ENCODE assay signal across 32 cellular contexts in genomic region chr16:72033437-72033836, GRCh38. TPM values are rescaled to one million over a fixed set of nuclear protein-coding genes. Genes with fewer than 3 reads are reported as not detected.
DNase-seq lines count a peak whose midpoint lies in the region; ATAC-seq, FAIRE-seq and TF ChIP-seq lines count a peak whose summit lies in the region.
"Had no signal": no experiment of that assay in that cellular context is flagged by ENCODE, and none has a peak within 500 bp of the region (broad histone marks: within the 10 kb centered on the region; RNA-seq: fewer than 3 reads in every experiment).

No MANE protein-coding gene starts in this region.

- no peaks in the 10 kb centered on the region for H3K4me1 Mint-ChIP-seq in mesothelial cell of epicardium
- H3K4me1 Mint-ChIP-seq in type B pancreatic cell (ENCODE audit: unreplicated experiment), result peaks cover 4% of the 10 kb centered on the region
- H3K4me1 Mint-ChIP-seq: CD4-positive, alpha-beta memory T cell; CD4-positive, CD25-positive, alpha-beta regulatory T cell; CD8-positive, alpha-beta memory T cell had no signal

- CTCF ChIA-PET in endothelial cell of umbilical vein (lab: Charles Lee), result no interaction called here

- dilution Hi-C loops in endothelial cell of umbilical vein (cut with MboI; ENCODE audit: extremely low pct_ligation_motif_present, low sequenced_read_pairs), result no loop called here

- H3K9me3 Mint-ChIP-seq in mesothelial cell of epicardium, result no peaks in the 10 kb centered on the region
- no peaks in the 10 kb centered on the region for H3K9me3 Mint-ChIP-seq in type B pancreatic cell
- H3K9me3 Mint-ChIP-seq: CD4-positive, alpha-beta memory T cell; CD4-positive, CD25-positive, alpha-beta regulatory T cell; CD8-positive, alpha-beta memory T cell had no signal

- no peak overlapping the region for H3K27ac ChIP-seq in endothelial cell of umbilical vein (ENCODE audit: insufficient read depth, low read depth, low read length)
- H3K27ac ChIP-seq: BLaER1 had no signal

- H3K4me3 Mint-ChIP-seq in mesothelial cell of epicardium (no peak overlapping the region), type B pancreatic cell (no peak overlapping the region)
- H3K4me3 Mint-ChIP-seq: CD14-positive monocyte; CD4-positive, alpha-beta memory T cell; CD4-positive, CD25-positive, alpha-beta regulatory T cell; CD8-positive, alpha-beta memory T cell had no signal

- no peak for TF ChIP-seq POLR2A in endothelial cell of umbilical vein (IDR thresholded peaks at IDR 0.05; ENCODE audit: low read depth, low read length)

- no peaks in the 10 kb centered on the region for H3K79me2 ChIP-seq in endothelial cell of umbilical vein (ENCODE audit: control insufficient read depth, insufficient read depth, low read length)

- no peak overlapping the region for H3K27ac Mint-ChIP-seq in mesothelial cell of epicardium
- no peak overlapping the region for H3K27ac Mint-ChIP-seq in type B pancreatic cell
- H3K27ac Mint-ChIP-seq: CD14-positive monocyte; CD4-positive, CD25-positive, alpha-beta regulatory T cell; CD8-positive, alpha-beta memory T cell had no signal

- ATAC-seq in omental fat pad (ENCODE audit: low FRiP score), result peak; percentile 67
- no peak for ATAC-seq in HG03159 (IDR thresholded peaks at IDR 0.05; ENCODE audit: unreplicated experiment)
- ATAC-seq: GM12878 had no signal

- no peak for FAIRE-seq in endothelial cell of umbilical vein (lab: Jason Lieb, UNC)
- FAIRE-seq: A204.1, GM12878, GM12892, GM18507, GM19239 had no signal

- TF ChIP-seq CTCF in endothelial cell of umbilical vein (IDR thresholded peaks at IDR 0.05; ENCODE audit: extremely low read depth in 1 of 2, insufficient read depth in 1 of 2, low read depth in 1 of 2, low read length in 2 of 2), result no peak
- no peak for TF ChIP-seq CTCF in omental fat pad (IDR thresholded peaks at IDR 0.05)
- no peak for TF ChIP-seq CTCF in mesothelial cell of epicardium (IDR thresholded peaks at IDR 0.05; ENCODE audit: unreplicated experiment)
- TF ChIP-seq CTCF in type B pancreatic cell (conservative IDR thresholded peaks at IDR 0.05), result no peak

- H3K27me3 Mint-ChIP-seq in mesothelial cell of epicardium (ENCODE audit: low read depth), result no peaks in the 10 kb centered on the region
- H3K27me3 Mint-ChIP-seq in type B pancreatic cell, result no peaks in the 10 kb centered on the region
- H3K27me3 Mint-ChIP-seq: CD4-positive, alpha-beta memory T cell; CD4-positive, CD25-positive, alpha-beta regulatory T cell; CD8-positive, alpha-beta memory T cell had no signal

- intact Hi-C loops in endothelial cell of umbilical vein (cut with micrococcal nuclease), result no loop called here

- H3K4me2 ChIP-seq in endothelial cell of umbilical vein (ENCODE audit: insufficient read depth, low read length), result no peak overlapping the region
- H3K4me2 ChIP-seq: BLaER1 had no signal

- H2AFZ ChIP-seq in endothelial cell of umbilical vein (ENCODE audit: low read depth, low read length), result no peak overlapping the region

- no TSS peak for BruUV-seq in endothelial cell of umbilical vein (replicated peaks; lab: Mats Ljungman, UMichigan)

- H3K27me3 ChIP-seq in endothelial cell of umbilical vein (ENCODE audit: control insufficient read depth in 2 of 2, insufficient read depth in 2 of 2, low read length in 2 of 2), result no peaks in the 10 kb centered on the region
- H3K27me3 ChIP-seq: BE2C, BLaER1 had no signal

- no peaks in the 10 kb centered on the region for H4K20me1 ChIP-seq in endothelial cell of umbilical vein (replicated peaks; ENCODE audit: control insufficient read depth, extremely low read depth, insufficient read depth, low read length)
- H4K20me1 ChIP-seq: BLaER1 had no signal

- no peak overlapping the region for H3K4me3 ChIP-seq in endothelial cell of umbilical vein (replicated peaks in 1 of 3; ENCODE audit: insufficient read depth in 1 of 3, low read depth in 1 of 3, low read length in 3 of 3)
- H3K4me3 ChIP-seq: BLaER1, GM12878 had no signal

- H3K4me1 ChIP-seq in endothelial cell of umbilical vein (ENCODE audit: control insufficient read depth, extremely low read depth, insufficient read depth, low read length), result no peaks in the 10 kb centered on the region
- H3K4me1 ChIP-seq: BE2C, BLaER1 had no signal

- H3K9me3 ChIP-seq in endothelial cell of umbilical vein (replicated peaks; ENCODE audit: control insufficient read depth, insufficient read depth, low read length), result no peaks in the 10 kb centered on the region
- H3K9me3 ChIP-seq: BE2C, BLaER1 had no signal

- DNase-seq in dermis blood vessel endothelial cell (peak; percentile 54), dermis microvascular lymphatic vessel endothelial cell (ENCODE audit: low read depth in 2 of 2) (peak; percentile 31 to 68), endothelial cell of umbilical vein (ENCODE audit: low read depth, low spot score) (peak; percentile 23), omental fat pad (ENCODE audit: low spot score) (no peak), mesothelial cell of epicardium (ENCODE audit: low spot score in 2 of 2, unreplicated experiment in 2 of 2) (no peak), type B pancreatic cell (ENCODE audit: extremely low spot score, unreplicated experiment) (no peak)
- DNase-seq: 8988T; ACHN; BE2C; C1 segment of cervical spinal cord; CD4-positive, alpha-beta memory T cell; CD4-positive, CD25-positive, alpha-beta regulatory T cell; CD8-positive, alpha-beta memory T cell; COR-L47; DMS153; DMS53; DMS79; DND-41; EL; GDM1 had no signal

- no peaks in the 10 kb centered on the region for H3K36me3 ChIP-seq in endothelial cell of umbilical vein (ENCODE audit: control insufficient read depth in 2 of 2, extremely low read depth in 1 of 2, insufficient read depth in 2 of 2, low read length in 2 of 2)
- H3K36me3 ChIP-seq: BE2C had no signal

- H3K36me3 Mint-ChIP-seq in mesothelial cell of epicardium (peaks cover 5% of the 10 kb centered on the region), type B pancreatic cell (peaks cover 4% of the 10 kb centered on the region)

- H3K9ac ChIP-seq in endothelial cell of umbilical vein (replicated peaks; ENCODE audit: extremely low read depth, insufficient read depth, low read length), result no peak overlapping the region
- H3K9ac ChIP-seq: BLaER1 had no signal

- POLR2A ChIA-PET in endothelial cell of umbilical vein (lab: Charles Lee), result no interaction called here

- H3K9me1 ChIP-seq in endothelial cell of umbilical vein (replicated peaks; ENCODE audit: control insufficient read depth, extremely low read depth, insufficient read depth, low read length), result no peaks in the 10 kb centered on the region

RNA-seq across cellular contexts. Expression of gene HP, which starts 20.9 kb away (rescaled TPM):
- total RNA-seq in dermis blood vessel endothelial cell (0.05 TPM in 1 of 2 replicates, not detected in the other), dermis microvascular lymphatic vessel endothelial cell (not detected in 2 replicates), endothelial cell of umbilical vein (not detected in 2 replicates), omental fat pad (1,000 to 10,000 TPM in 2 of 4 donors, 100 to 1,000 TPM in 1, 10 to 100 TPM in 1; 48.9 to 4,795 (median 1,381) TPM), mesothelial cell of epicardium (not detected in 3 replicates), type B pancreatic cell (ENCODE audit: low replicate concordance) (not detected in 2 replicates)
- not detected in 2 replicates for polyA plus RNA-seq in endothelial cell of umbilical vein
- not detected in 2 replicates for polyA plus RNA-seq in endothelial cell of umbilical vein (2011; cell fraction: cytosol; rRNA removed)
- not detected in 2 replicates for polyA plus RNA-seq in endothelial cell of umbilical vein (2011; cell fraction: nucleus; rRNA removed)
- not detected in 2 replicates for polyA plus RNA-seq in endothelial cell of umbilical vein (2012)
- not detected in 2 replicates for polyA minus RNA-seq in endothelial cell of umbilical vein
- polyA minus RNA-seq in endothelial cell of umbilical vein (2011; cell fraction: cytosol; rRNA and poly(A)+ RNA removed), result not detected
- not detected in 2 replicates for polyA minus RNA-seq in endothelial cell of umbilical vein (2011; cell fraction: nucleus; rRNA and poly(A)+ RNA removed)
- total RNA-seq: A673; CD4-positive, alpha-beta memory T cell; CD4-positive, CD25-positive, alpha-beta regulatory T cell; CD8-positive, alpha-beta memory T cell; Daoy; G401 had no signal
- polyA plus RNA-seq: AG04450; CD4-positive, alpha-beta memory T cell; CD4-positive, CD25-positive, alpha-beta regulatory T cell; CD8-positive, alpha-beta memory T cell; GM12878 had no signal

RNA-seq across cellular contexts. Expression of gene DHODH, which starts 24.9 kb away (rescaled TPM):
- total RNA-seq in dermis blood vessel endothelial cell (3.4 and 4.6 TPM in 2 replicates), dermis microvascular lymphatic vessel endothelial cell (3.5 and 4.0 TPM in 2 replicates), endothelial cell of umbilical vein (9.2 and 9.7 TPM in 2 replicates), omental fat pad (10 to 100 TPM in 3 of 4 donors, 1 to 10 TPM in 1; 6.8 to 15.1 (median 11.9) TPM), mesothelial cell of epicardium (9.2 to 11.7 TPM (median 11.5 TPM) in 3 replicates), type B pancreatic cell (ENCODE audit: low replicate concordance) (7.8 and 13.1 TPM in 2 replicates)
- 3.4 and 5.8 TPM in 2 replicates for polyA plus RNA-seq in endothelial cell of umbilical vein
- polyA plus RNA-seq in endothelial cell of umbilical vein (2011; cell fraction: cytosol; rRNA removed), result 4.8 TPM in 2 replicates
- polyA plus RNA-seq in endothelial cell of umbilical vein (2011; cell fraction: nucleus; rRNA removed), result 4.9 and 5.0 TPM in 2 replicates
- 6.6 and 6.7 TPM in 2 replicates for polyA plus RNA-seq in endothelial cell of umbilical vein (2012)
- polyA minus RNA-seq in endothelial cell of umbilical vein, result 3.6 and 3.8 TPM in 2 replicates
- polyA minus RNA-seq in endothelial cell of umbilical vein (2011; cell fraction: cytosol; rRNA and poly(A)+ RNA removed), result 5.4 TPM
- polyA minus RNA-seq in endothelial cell of umbilical vein (2011; cell fraction: nucleus; rRNA and poly(A)+ RNA removed), result 2.1 and 3.3 TPM in 2 replicates

RNA-seq across cellular contexts. Expression of gene HPR, which starts 29.6 kb away (rescaled TPM):
- total RNA-seq in dermis blood vessel endothelial cell (not detected in 2 replicates), dermis microvascular lymphatic vessel endothelial cell (not detected in 2 replicates), endothelial cell of umbilical vein (not detected in 2 replicates), omental fat pad (10 to 100 TPM in 1 of 4 donors, 1 to 10 TPM in 3; 3.0 to 11.2 (median 3.4) TPM), mesothelial cell of epicardium (0.22 to 0.33 TPM (median 0.29 TPM) in 3 replicates), type B pancreatic cell (ENCODE audit: low replicate concordance) (not detected in 2 replicates)
- polyA plus RNA-seq in endothelial cell of umbilical vein, result not detected in 2 replicates
- not detected in 2 replicates for polyA plus RNA-seq in endothelial cell of umbilical vein (2011; cell fraction: cytosol; rRNA removed)
- not detected in 2 replicates for polyA plus RNA-seq in endothelial cell of umbilical vein (2011; cell fraction: nucleus; rRNA removed)
- polyA plus RNA-seq in endothelial cell of umbilical vein (2012), result not detected in 2 replicates
- not detected in 2 replicates for polyA minus RNA-seq in endothelial cell of umbilical vein
- not detected for polyA minus RNA-seq in endothelial cell of umbilical vein (2011; cell fraction: cytosol; rRNA and poly(A)+ RNA removed)
- polyA minus RNA-seq in endothelial cell of umbilical vein (2011; cell fraction: nucleus; rRNA and poly(A)+ RNA removed), result not detected in 2 replicates
- total RNA-seq: A673; CD4-positive, alpha-beta memory T cell; CD4-positive, CD25-positive, alpha-beta regulatory T cell; CD8-positive, alpha-beta memory T cell; Daoy; G401; GM12878 had no signal
- polyA plus RNA-seq: AG04450; CD14-positive monocyte; CD4-positive, alpha-beta memory T cell; CD8-positive, alpha-beta memory T cell had no signal

RNA-seq across cellular contexts. Expression of gene PKD1L3, which starts 33.2 kb away (rescaled TPM):
- under 0.01 TPM in 1 of 2 replicates, not detected in the other for total RNA-seq in dermis blood vessel endothelial cell
- total RNA-seq in dermis microvascular lymphatic vessel endothelial cell, result under 0.01 TPM in 2 replicates
- total RNA-seq in endothelial cell of umbilical vein, result not detected in 2 replicates
- not detected in 2 replicates for polyA plus RNA-seq in endothelial cell of umbilical vein
- not detected in 2 replicates for polyA plus RNA-seq in endothelial cell of umbilical vein (2011; cell fraction: cytosol; rRNA removed)
- 0.03 TPM in 1 of 2 replicates, not detected in the other for polyA plus RNA-seq in endothelial cell of umbilical vein (2011; cell fraction: nucleus; rRNA removed)
- not detected in 2 replicates for polyA plus RNA-seq in endothelial cell of umbilical vein (2012)
- not detected in 2 replicates for polyA minus RNA-seq in endothelial cell of umbilical vein
- not detected for polyA minus RNA-seq in endothelial cell of umbilical vein (2011; cell fraction: cytosol; rRNA and poly(A)+ RNA removed)
- not detected in 2 replicates for polyA minus RNA-seq in endothelial cell of umbilical vein (2011; cell fraction: nucleus; rRNA and poly(A)+ RNA removed)
- 1 to 10 TPM in 1 of 4 donors, under 1 TPM in 3; 0.60 to 1.7 (median 0.77) TPM for total RNA-seq in omental fat pad
- 0.04 to 0.05 TPM in 2 of 3 replicates, not detected in the other for total RNA-seq in mesothelial cell of epicardium
- not detected in 2 replicates for total RNA-seq in type B pancreatic cell (ENCODE audit: low replicate concordance)
- total RNA-seq: A673; CD4-positive, alpha-beta memory T cell; CD4-positive, CD25-positive, alpha-beta regulatory T cell; CD8-positive, alpha-beta memory T cell; Daoy; G401 had no signal
- polyA plus RNA-seq: AG04450; CD14-positive monocyte; CD4-positive, alpha-beta memory T cell; CD4-positive, CD25-positive, alpha-beta regulatory T cell; CD8-positive, alpha-beta memory T cell had no signal

RNA-seq across cellular contexts. Expression of gene TXNL4B, which starts 60.0 kb away (rescaled TPM):
- total RNA-seq in dermis blood vessel endothelial cell, result 10.6 and 14.5 TPM in 2 replicates
- total RNA-seq in dermis microvascular lymphatic vessel endothelial cell, result 4.9 and 6.4 TPM in 2 replicates
- total RNA-seq in endothelial cell of umbilical vein, result 11.7 and 12.7 TPM in 2 replicates
- polyA plus RNA-seq in endothelial cell of umbilical vein, result 8.7 and 10.0 TPM in 2 replicates
- 9.5 and 10.7 TPM in 2 replicates for polyA plus RNA-seq in endothelial cell of umbilical vein (2011; cell fraction: cytosol; rRNA removed)
- 8.0 and 9.6 TPM in 2 replicates for polyA plus RNA-seq in endothelial cell of umbilical vein (2011; cell fraction: nucleus; rRNA removed)
- polyA plus RNA-seq in endothelial cell of umbilical vein (2012), result 7.0 and 17.6 TPM in 2 replicates
- 3.8 and 4.7 TPM in 2 replicates for polyA minus RNA-seq in endothelial cell of umbilical vein
- 8.6 TPM for polyA minus RNA-seq in endothelial cell of umbilical vein (2011; cell fraction: cytosol; rRNA and poly(A)+ RNA removed)
- polyA minus RNA-seq in endothelial cell of umbilical vein (2011; cell fraction: nucleus; rRNA and poly(A)+ RNA removed), result 4.7 and 6.3 TPM in 2 replicates
- total RNA-seq in omental fat pad, result 10 to 100 TPM in 3 of 4 donors, 1 to 10 TPM in 1; 8.1 to 16.9 (median 15.1) TPM
- 16.1 to 17.6 TPM (median 16.7 TPM) in 3 replicates for total RNA-seq in mesothelial cell of epicardium
- 12.2 and 17.8 TPM in 2 replicates for total RNA-seq in type B pancreatic cell (ENCODE audit: low replicate concordance)

Comparison
In these comparisons a context has a peak if more than half of its experiments do, and no peak if none do; other contexts are left out.
1. DNase-seq: peak in dermis blood vessel endothelial cell (single experiment), dermis microvascular lymphatic vessel endothelial cell (2 of 2) and endothelial cell of umbilical vein (single experiment); none in omental fat pad (single experiment), mesothelial cell of epicardium (0 of 2) and type B pancreatic cell (single experiment).
2. RNA of gene HP, which starts 20.9 kb away (total RNA-seq): 48.9 to 4,795 TPM in omental fat pad; not detected in type B pancreatic cell, not detected in mesothelial cell of epicardium, 0.05 TPM in dermis blood vessel endothelial cell, not detected in dermis microvascular lymphatic vessel endothelial cell and not detected in endothelial cell of umbilical vein; every median in the first group is over 10 times any median in the second.